23 cellular contexts compared by ENCODE assay signal in genomic region chr11:121439759-121440158, GRCh38.
"Had no signal": no experiment of that assay in that cellular context is flagged by ENCODE, and none has a peak within 500 bp of the region (broad histone marks: within the 10 kb centered on the region; RNA-seq: fewer than 3 reads in every experiment).

No MANE protein-coding gene starts in this region.

- H3K4me1 Mint-ChIP-seq: memory B cell had no signal

- DNase-seq: dorsolateral prefrontal cortex; effector CD4-positive, alpha-beta T cell; hypothalamus; immature natural killer cell; islet precursor cell; kidney glomerular epithelial cell; left colon; natural killer cell; right cardiac atrium; sigmoid colon; stimulated activated CD4-positive, alpha-beta T cell treated with anti-CD3 and anti-CD28 coated beads, Interleukin-2, amount 100 ng/mL, for 24 hours; stimulated activated CD4-positive, alpha-beta T cell treated with anti-CD3 and anti-CD28 coated beads, Interleukin-4, amount 100 ng/mL, for 24 hours; stimulated activated naive CD4-positive, alpha-beta T cell treated with Interleukin-2 at 50 U/mL for 16 hours; stomach; testis; transverse colon; upper lobe of right lung; uterus had no signal

- H3K9me3 Mint-ChIP-seq: immature natural killer cell; memory B cell; natural killer cell; stimulated activated effector memory CD8-positive, alpha-beta T cell treated with anti-CD3 and anti-CD28 coated beads, Interleukin-12 subunit alpha, Interleukin-12 subunit beta, amount 100 ng/mL, for 72 hours had no signal

- H3K79me2 ChIP-seq: parathyroid adenoma had no signal

- H3K36me3 Mint-ChIP-seq: memory B cell; stimulated activated effector memory CD8-positive, alpha-beta T cell treated with anti-CD3 and anti-CD28 coated beads, Interleukin-12 subunit alpha, Interleukin-12 subunit beta, amount 100 ng/mL, for 72 hours had no signal

- H3K27me3 ChIP-seq: dorsolateral prefrontal cortex, sigmoid colon, stomach, testis, transverse colon, upper lobe of right lung, uterus had no signal

- H3K9me3 ChIP-seq: prostate gland, sigmoid colon, stomach, testis, transverse colon, upper lobe of right lung, uterus had no signal

- H3K4me3 ChIP-seq: lung, prostate gland, sigmoid colon, stomach, testis, transverse colon, upper lobe of right lung, uterus had no signal

- H3K36me3 ChIP-seq: prostate gland, sigmoid colon, stomach, transverse colon, upper lobe of right lung, uterus had no signal

- H3K27ac Mint-ChIP-seq: memory B cell; natural killer cell; stimulated activated effector memory CD8-positive, alpha-beta T cell treated with anti-CD3 and anti-CD28 coated beads, Interleukin-12 subunit alpha, Interleukin-12 subunit beta, amount 100 ng/mL, for 72 hours had no signal

- H3K4me1 ChIP-seq: parathyroid adenoma, prostate gland, sigmoid colon, testis, transverse colon, uterus had no signal

- H3K27ac ChIP-seq: parathyroid adenoma, prostate gland, sigmoid colon, stomach, testis, transverse colon, upper lobe of right lung, uterus had no signal

- H2AFZ ChIP-seq: parathyroid adenoma had no signal

- ATAC-seq: left colon; natural killer cell; stimulated activated effector memory CD8-positive, alpha-beta T cell treated with anti-CD3 and anti-CD28 coated beads, Interleukin-12 subunit alpha, Interleukin-12 subunit beta, amount 100 ng/mL, for 72 hours; upper lobe of right lung had no signal

- H3K4me3 Mint-ChIP-seq: immature natural killer cell; memory B cell; natural killer cell; stimulated activated effector memory CD8-positive, alpha-beta T cell treated with anti-CD3 and anti-CD28 coated beads, Interleukin-12 subunit alpha, Interleukin-12 subunit beta, amount 100 ng/mL, for 72 hours had no signal
